In genomic region chr1:9448132-9449105, GRCh38 we compare ENCODE assay signal across 9 cellular contexts.
DNase-seq lines count a peak whose midpoint lies in the region; ATAC-seq, FAIRE-seq and TF ChIP-seq lines count a peak whose summit lies in the region.
"Had no signal": no experiment of that assay in that cellular context is flagged by ENCODE, and none has a peak within 500 bp of the region (broad histone marks: within the 10 kb centered on the region; RNA-seq: fewer than 3 reads in every experiment).

No MANE protein-coding gene starts in this region.

- H3K36me3 ChIP-seq in astrocyte (ENCODE audit: insufficient read depth, low read length) = no peaks in the 10 kb centered on the region
- H3K36me3 ChIP-seq in transverse colon = no peaks in the 10 kb centered on the region

- H2AFZ ChIP-seq in astrocyte (ENCODE audit: low read depth, low read length) = peak overlapping the region; percentile 30

- peak; percentile 11 for TF ChIP-seq CTCF in astrocyte (IDR thresholded peaks at IDR 0.05; ENCODE audit: insufficient read depth, low read depth, low read length)
- peak in 3 of 5 experiments; percentile 23 to 31 (median 26) for TF ChIP-seq CTCF in transverse colon (IDR thresholded peaks at IDR 0.05)

- DNase-seq in NCI-H1417 (lab: John Stamatoyannopoulos, UW) (peak in 2 of 3 experiments; percentile 14 to 36), NCI-H1417 treated with DMSO at 0.1 percent for 48 hours (lab: John Stamatoyannopoulos, UW) (no peak), astrocyte (ENCODE audit: low read depth) (peak; percentile 41), left colon (no peak), transverse colon (no peak), NOMO-1 (lab: John Stamatoyannopoulos, UW; ENCODE audit: unreplicated experiment in 2 of 2) (no peak), G401 (ENCODE audit: low spot score) (no peak)
- no peak for DNase-seq in activated CD4-positive, alpha-beta T cell treated with anti-CD3 and anti-CD28 coated beads for 1 hour
- DNase-seq: NCI-H524 treated with DMSO at 0.1 percent for 48 hours had no signal

- H3K9me3 Mint-ChIP-seq in astrocyte (ENCODE audit: unreplicated experiment) = no peaks in the 10 kb centered on the region

- H3K27ac ChIP-seq in astrocyte (ENCODE audit: low read depth, low read length) = peak overlapping the region; percentile 71
- H3K27ac ChIP-seq in transverse colon = peak overlapping the region in 1 of 4 donors; percentile 42

- intact Hi-C loops in left colon (cut with DNase I, micrococcal nuclease) = no loop called here
- intact Hi-C loops in transverse colon (cut with DNase I; ENCODE audit: low total_unique reads) = no loop called here

- peak overlapping the region; percentile 64 for H3K4me3 Mint-ChIP-seq in astrocyte (ENCODE audit: unreplicated experiment)

- no peak for FAIRE-seq in astrocyte (lab: Jason Lieb, UNC)

- 62% methylated on average over 4 to 15 of the region's 15 CpGs for WGBS in transverse colon (ENCODE audit: low coverage in 1 of 2), 2 donors

- peak overlapping the region; percentile 72 for H3K4me2 ChIP-seq in astrocyte (ENCODE audit: low read length)

- peaks cover 41% of the 10 kb centered on the region for H3K4me1 Mint-ChIP-seq in astrocyte (ENCODE audit: low read depth, unreplicated experiment)

- no peaks in the 10 kb centered on the region for H3K79me2 ChIP-seq in astrocyte (ENCODE audit: insufficient read depth, low read length)

- H3K27me3 Mint-ChIP-seq in astrocyte (ENCODE audit: low read depth, unreplicated experiment) = peaks cover 1% of the 10 kb centered on the region

- in situ Hi-C loops in transverse colon (cut with MboI; ENCODE audit: low pct_ligation_motif_present in 1 of 4, low pct_unique_long_range_greater_than_20kb in 1 of 4, low sequenced_read_pairs in 3 of 4) (no loop called here), G401 (cut with HindIII; ENCODE audit: low sequenced_read_pairs) (no loop called here)

- H3K36me3 Mint-ChIP-seq in astrocyte (ENCODE audit: low read depth, unreplicated experiment) = peaks cover 2% of the 10 kb centered on the region

- no peak for TF ChIP-seq EP300 in transverse colon (IDR thresholded peaks at IDR 0.05; ENCODE audit: low read depth)

- peak overlapping the region; percentile 62 for H3K9ac ChIP-seq in astrocyte (ENCODE audit: low read length)

- H4K20me1 ChIP-seq in astrocyte (ENCODE audit: insufficient read depth, low read length) = no peaks in the 10 kb centered on the region

- H3K4me1 ChIP-seq in astrocyte (ENCODE audit: insufficient read depth, low read length) = peaks cover 29% of the 10 kb centered on the region
- peaks cover 0 to 10% (median 5%) of the 10 kb centered on the region in 4 donors for H3K4me1 ChIP-seq in transverse colon

- no peak for TF ChIP-seq POLR2A in transverse colon (IDR thresholded peaks at IDR 0.05)

- no peaks in the 10 kb centered on the region for H3K27me3 ChIP-seq in astrocyte (ENCODE audit: insufficient read depth, low read length)
- no peaks in the 10 kb centered on the region for H3K27me3 ChIP-seq in transverse colon

- H3K9me3 ChIP-seq in astrocyte (ENCODE audit: insufficient read depth, low read depth, low read length) (no peaks in the 10 kb centered on the region), transverse colon (no peaks in the 10 kb centered on the region)

- peak overlapping the region; percentile 93 for H3K27ac Mint-ChIP-seq in astrocyte (ENCODE audit: unreplicated experiment)

- peak; percentile 29 for ATAC-seq in left colon

- H3K4me3 ChIP-seq in astrocyte (ENCODE audit: insufficient read depth, low read depth, low read length) = no peak overlapping the region
- H3K4me3 ChIP-seq in transverse colon = no peak overlapping the region

Comparison
In these comparisons a context has a peak if more than half of its experiments do, and no peak if none do; other contexts are left out.
1. DNase-seq: peak in NCI-H1417 (2 of 3) and astrocyte (single experiment); none in NCI-H1417 treated with DMSO at 0.1 percent for 48 hours (single experiment), left colon (0 of 2), transverse colon (single experiment), NOMO-1 (0 of 2), activated CD4-positive, alpha-beta T cell treated with anti-CD3 and anti-CD28 coated beads for 1 hour (single experiment) and G401 (single experiment).